23 cellular contexts compared by ENCODE assay signal in genomic region chr6:65350525-65350924, GRCh38.
DNase-seq lines count a peak whose midpoint lies in the region; ATAC-seq and TF ChIP-seq lines count a peak whose summit lies in the region.
"Had no signal": no experiment of that assay in that cellular context is flagged by ENCODE, and none has a peak within 500 bp of the region (broad histone marks: within the 10 kb centered on the region; RNA-seq: fewer than 3 reads in every experiment).

No MANE protein-coding gene starts in this region.

- no peaks in the 10 kb centered on the region for H3K27me3 ChIP-seq in SK-N-SH (ENCODE audit: insufficient read depth)
- H3K27me3 ChIP-seq: BE2C, BLaER1 had no signal

- no peaks in the 10 kb centered on the region for H4K20me1 ChIP-seq in SK-N-SH (ENCODE audit: insufficient read depth)
- H4K20me1 ChIP-seq: BLaER1 had no signal

- H3K4me1 ChIP-seq in SK-N-SH (ENCODE audit: control insufficient read depth in 1 of 2, insufficient read depth in 2 of 2, low read depth in 1 of 2, low read length in 1 of 2), result no peaks in the 10 kb centered on the region
- H3K4me1 ChIP-seq: BE2C, BLaER1 had no signal

- H3K9me3 ChIP-seq in SK-N-SH (no peaks in the 10 kb centered on the region), SK-N-MC (ENCODE audit: low read depth, low read length) (no peaks in the 10 kb centered on the region)
- H3K9me3 ChIP-seq: BE2C, BLaER1 had no signal

- H2AFZ ChIP-seq in SK-N-SH (ENCODE audit: low read depth), result no peak overlapping the region

- TF ChIP-seq RAD21 in SK-N-SH (IDR thresholded peaks at IDR 0.05; ENCODE audit: low read length), result no peak

- WGBS in SK-N-SH (ENCODE audit: low lambda C conversion rate), result 34% methylated on average over 4 of the region's 4 CpGs

- no peak for ATAC-seq in SK-N-SH treated with all-trans-retinoic acid at 6 μM for 48 hours
- ATAC-seq: GM12878 had no signal

- no peaks in the 10 kb centered on the region for H3K79me2 ChIP-seq in SK-N-SH (ENCODE audit: insufficient read depth)

- CTCF ChIA-PET in SK-N-SH (lab: Yijun Ruan, JAX), result interaction anchor here (1.5 kb wide), 1 partner anchor 14 kb away, joined by 3 read pairs; no protein-coding TSS in a partner anchor

- H3K36me3 ChIP-seq in SK-N-SH (replicated peaks in 1 of 2; ENCODE audit: control insufficient read depth in 1 of 2, insufficient read depth in 2 of 2, low read length in 1 of 2) (no peaks in the 10 kb centered on the region), SK-N-MC (ENCODE audit: insufficient read depth, low read length) (no peaks in the 10 kb centered on the region)
- H3K36me3 ChIP-seq: BE2C, BLaER1 had no signal

- no peak for TF ChIP-seq CTCF in SK-N-SH (IDR thresholded peaks at IDR 0.05)

- H3K4me3 ChIP-seq in SK-N-SH (ENCODE audit: low read depth in 2 of 2, low read length in 1 of 2) (no peak overlapping the region), SK-N-MC (no peak overlapping the region)
- H3K4me3 ChIP-seq: BLaER1, GM12878 had no signal

- no peaks in the 10 kb centered on the region for H3K9me2 ChIP-seq in SK-N-SH

- no peak for TF ChIP-seq EP300 in SK-N-SH (IDR thresholded peaks at IDR 0.05; ENCODE audit: borderline replicate concordance in 1 of 2, low read depth in 1 of 2, low read length in 1 of 2)

- no peaks in the 10 kb centered on the region for H3F3A ChIP-seq in SK-N-SH (replicated peaks; ENCODE audit: insufficient read depth)

- H3K9ac ChIP-seq in SK-N-SH (no peak overlapping the region), SK-N-MC (ENCODE audit: insufficient read length) (no peak overlapping the region)
- H3K9ac ChIP-seq: BLaER1 had no signal

- H3K4me2 ChIP-seq in SK-N-SH, result no peak overlapping the region
- H3K4me2 ChIP-seq: BLaER1 had no signal

- DNase-seq in SK-N-SH (no peak), SK-N-MC (ENCODE audit: low read depth, low spot score) (no peak), retina (peak; percentile 25), NCI-H1417 (lab: John Stamatoyannopoulos, UW) (no peak)
- DNase-seq in stimulated activated CD4-positive, alpha-beta T cell treated with anti-CD3 and anti-CD28 coated beads, Interleukin-4, amount 100 ng/mL, for 24 hours, result no peak
- DNase-seq: 8988T; ACHN; BE2C; C1 segment of cervical spinal cord; CD4-positive, alpha-beta memory T cell; CD4-positive, CD25-positive, alpha-beta regulatory T cell; CD8-positive, alpha-beta memory T cell; COR-L47; DMS 273 treated with DMSO at 0.1 percent for 48 hours; DMS153; DMS53; DMS79; DND-41; EL; GDM1 had no signal

- H3K27ac ChIP-seq in SK-N-SH (ENCODE audit: low read depth in 2 of 2, low read length in 1 of 2) (no peak overlapping the region), SK-N-MC (0 out of 2 replicates have a peak overlapping the region, but pooled peaks have one; percentile 29)
- H3K27ac ChIP-seq: BLaER1 had no signal

- POLR2A ChIA-PET in SK-N-SH (lab: Yijun Ruan, JAX), result no interaction called here

TF ChIP-seq in SK-N-SH treated with all-trans-retinoic acid at 6 μM for 48 hours, 23 proteins besides CTCF, POLR2A, EP300 and RAD21:
- TF ChIP-seq SNAI2 (CRISPR knock-in tag; IDR thresholded peaks at IDR 0.05) (no peak), ISL1 (CRISPR knock-in tag; IDR thresholded peaks at IDR 0.05) (peak; percentile 88), ZC3H10 (CRISPR knock-in tag; IDR thresholded peaks at IDR 0.05) (no peak), CREB5 (CRISPR knock-in tag; IDR thresholded peaks at IDR 0.05; ENCODE audit: low read depth) (no peak), CSDC2 (CRISPR knock-in tag; IDR thresholded peaks at IDR 0.05) (no peak), GLIS3 (CRISPR knock-in tag; IDR thresholded peaks at IDR 0.05) (no peak), TOX (CRISPR knock-in tag; IDR thresholded peaks at IDR 0.05; ENCODE audit: borderline replicate concordance) (no peak), POU6F1 (CRISPR knock-in tag; IDR thresholded peaks at IDR 0.05; ENCODE audit: borderline replicate concordance, low read depth) (no peak)
TF ChIP-seq in SK-N-SH treated with all-trans-retinoic acid at 6 μM for 48 hours: peak in this region for 1.

TF ChIP-seq in SK-N-SH, 30 proteins besides CTCF, POLR2A, EP300 and RAD21:
- TF ChIP-seq IRF3 (IDR thresholded peaks at IDR 0.05; ENCODE audit: low read depth, low read length) (no peak), RFX5 (IDR thresholded peaks at IDR 0.05; ENCODE audit: low read length) (no peak), TCF12 (IDR thresholded peaks at IDR 0.05) (no peak), FOXM1 (IDR thresholded peaks at IDR 0.05; ENCODE audit: low read depth) (no peak)
